In genomic region chr6:13432526-13433218, GRCh38 we compare ENCODE assay signal across 14 cellular contexts. TPM values are rescaled to one million over a fixed set of nuclear protein-coding genes. Genes with fewer than 3 reads are reported as not detected.
A peak's percentile ranks its signal among the peaks of the same experiment; 100 is the strongest.
DNase-seq lines count a peak whose midpoint lies in the region; ATAC-seq, FAIRE-seq and TF ChIP-seq lines count a peak whose summit lies in the region.
"Had no signal": no experiment of that assay in that cellular context is flagged by ENCODE, and none has a peak within 500 bp of the region (broad histone marks: within the 10 kb centered on the region; RNA-seq: fewer than 3 reads in every experiment).

No MANE protein-coding gene starts in this region.

- H3K4me2 ChIP-seq in K562 (ENCODE audit: insufficient read depth, low read length), result no peak overlapping the region

- no peaks in the 10 kb centered on the region for H3K27me3 Mint-ChIP-seq in activated CD4-positive, alpha-beta T cell treated with anti-CD3 and anti-CD28 coated beads for 36 hours

- H3K27me3 ChIP-seq in K562 (ENCODE audit: control insufficient read depth in 2 of 2, insufficient read depth in 2 of 2, low read length in 2 of 2) (no peaks in the 10 kb centered on the region), small intestine (ENCODE audit: control insufficient read depth in 2 of 2, insufficient read depth in 2 of 2, low read length in 2 of 2) (no peaks in the 10 kb centered on the region)
- H3K27me3 ChIP-seq in effector memory CD4-positive, alpha-beta T cell (replicated peaks; ENCODE audit: control insufficient read depth, insufficient read depth, low read length, poor library complexity, severe bottlenecking), result no peaks in the 10 kb centered on the region
- H3K27me3 ChIP-seq: tibial artery had no signal

- H3K36me3 ChIP-seq in K562 (ENCODE audit: control insufficient read depth, insufficient read depth, low read length) (no peaks in the 10 kb centered on the region), small intestine (ENCODE audit: control insufficient read depth in 2 of 2, insufficient read depth in 2 of 2, low read length in 2 of 2) (no peaks in the 10 kb centered on the region)
- H3K36me3 ChIP-seq in effector memory CD4-positive, alpha-beta T cell (ENCODE audit: control insufficient read depth, insufficient read depth, low read length), result no peaks in the 10 kb centered on the region
- H3K36me3 ChIP-seq: tibial artery had no signal

- TF ChIP-seq RAD21 in K562 (CRISPR knock-in tag; conservative IDR thresholded peaks at IDR 0.05 in 1 of 2, IDR thresholded peaks at IDR 0.05 in 1 of 2), result no peak

- in situ Hi-C loops in K562 (cut with MboI), result no loop called here

- peaks cover 4% of the 10 kb centered on the region for H3K9me3 Mint-ChIP-seq in activated CD4-positive, alpha-beta T cell treated with anti-CD3 and anti-CD28 coated beads for 36 hours (ENCODE audit: low read depth)

- H3K27ac ChIP-seq in K562 (ENCODE audit: extremely low read depth, low read depth, low read length), result no peak overlapping the region
- H3K27ac ChIP-seq in small intestine (ENCODE audit: low read depth in 1 of 2, low read length in 1 of 2), result peak overlapping the region in 1 of 2 donors; percentile 41
- H3K27ac ChIP-seq in effector memory CD4-positive, alpha-beta T cell (ENCODE audit: insufficient read depth, low read length, poor library complexity, severe bottlenecking), result no peak overlapping the region

- H4K20me1 ChIP-seq in K562 (replicated peaks; ENCODE audit: control insufficient read depth, insufficient read depth, low read length), result no peaks in the 10 kb centered on the region

- H3K4me3 ChIP-seq in K562, result no peak overlapping the region
- no peak overlapping the region for H3K4me3 ChIP-seq in small intestine (ENCODE audit: low read depth in 1 of 2, low read length in 2 of 2)
- H3K4me3 ChIP-seq in effector memory CD4-positive, alpha-beta T cell (ENCODE audit: insufficient read depth, low read depth, low read length, poor library complexity, severe bottlenecking), result no peak overlapping the region
- H3K4me3 ChIP-seq: tibial artery had no signal

- H3K9ac ChIP-seq in K562 (ENCODE audit: insufficient read depth in 1 of 2, low read depth in 2 of 2, low read length in 2 of 2), result no peak overlapping the region

- no peaks in the 10 kb centered on the region for H3K79me2 ChIP-seq in K562 (ENCODE audit: control insufficient read depth, insufficient read depth, low read length)

- peak; percentile 20 for ATAC-seq in activated CD4-positive, alpha-beta T cell treated with anti-CD3 and anti-CD28 coated beads for 36 hours
- ATAC-seq in K562, result no peak

- peaks cover 70% of the 10 kb centered on the region for H3K4me1 Mint-ChIP-seq in activated CD4-positive, alpha-beta T cell treated with anti-CD3 and anti-CD28 coated beads for 36 hours

- BruUV-seq in K562 (replicated peaks; lab: Mats Ljungman, UMichigan), result no TSS peak

- no peak for TF ChIP-seq CTCF in K562 (IDR thresholded peaks at IDR 0.05 in 2 of 3, conservative IDR thresholded peaks at IDR 0.05 in 1 of 3; ENCODE audit: insufficient read depth in 2 of 3, low read depth in 1 of 3, low read length in 3 of 3)

- H3K27ac Mint-ChIP-seq in activated CD4-positive, alpha-beta T cell treated with anti-CD3 and anti-CD28 coated beads for 36 hours, result peak overlapping the region; percentile 29

- intact Hi-C loops in activated CD4-positive, alpha-beta T cell treated with anti-CD3 and anti-CD28 coated beads for 36 hours (cut with DNase I, micrococcal nuclease), result no loop called here
- intact Hi-C loops in K562 (cut with micrococcal nuclease), result no loop called here

- no peaks in the 10 kb centered on the region for H3K9me1 ChIP-seq in K562 (ENCODE audit: control insufficient read depth, insufficient read depth, low read length)

- FAIRE-seq in K562 (lab: Jason Lieb, UNC) (no peak), small intestine (lab: Jason Lieb, UNC) (no peak)
- FAIRE-seq: A204.1, RCC 7860 had no signal

- DNase-seq in activated CD4-positive, alpha-beta T cell treated with anti-CD3 and anti-CD28 coated beads for 36 hours, result no peak
- no peak for DNase-seq in activated CD4-positive, alpha-beta T cell treated with anti-CD3 and anti-CD28 coated beads for 1 hour
- DNase-seq in NAMALWA (ENCODE audit: low spot score) (peak; percentile 25), K562 (ENCODE audit: extremely low read depth in 1 of 4, low spot score in 3 of 4) (no peak), small intestine (peak; percentile 27), germinal center (ENCODE audit: low spot score) (no peak)
- DNase-seq in activated effector memory CD4-positive, alpha-beta T cell treated with anti-CD3 and anti-CD28 coated beads, Interleukin-2, amount 50 U/mL, for 16 hours, result no peak
- DNase-seq in effector memory CD4-positive, alpha-beta T cell, result no peak
- DNase-seq: Calu3, NCI-H446 treated with DMSO at 0.1 percent for 48 hours had no signal

- H3K4me3 Mint-ChIP-seq in activated CD4-positive, alpha-beta T cell treated with anti-CD3 and anti-CD28 coated beads for 36 hours, result no peak overlapping the region
- H3K4me3 Mint-ChIP-seq: neural crest cell had no signal

- TF ChIP-seq POLR2A in K562 (conservative IDR thresholded peaks at IDR 0.05), result no peak

- POLR2A ChIA-PET in activated CD4-positive, alpha-beta T cell treated with anti-CD3 and anti-CD28 coated beads for 36 hours (lab: Charles Lee), result interaction anchor here (0.7 kb wide), 1 partner anchor 77 kb away, joined by 6 read pairs; no protein-coding TSS in a partner anchor
- POLR2A ChIA-PET in K562 (lab: Yijun Ruan, JAX), result interaction anchor here (1.2 kb wide), 1 partner anchor 22 kb away, joined by 3 read pairs; no protein-coding TSS in a partner anchor

- H3K4me1 ChIP-seq in K562 (replicated peaks in 1 of 2; ENCODE audit: control insufficient read depth in 2 of 2, insufficient read depth in 2 of 2, low read length in 2 of 2) (peaks cover 3 to 15% of the 10 kb centered on the region in 2 experiments; a peak in 4 of 5 replicates), small intestine (ENCODE audit: control insufficient read depth in 2 of 2, insufficient read depth in 1 of 2, low read depth in 1 of 2, low read length in 1 of 2) (peaks cover 2 to 7% of the 10 kb centered on the region in 2 donors)
- peaks cover 18% of the 10 kb centered on the region for H3K4me1 ChIP-seq in effector memory CD4-positive, alpha-beta T cell (ENCODE audit: control insufficient read depth, insufficient read depth, low read length, poor library complexity, severe bottlenecking)

- H2AFZ ChIP-seq in K562 (ENCODE audit: low read depth, low read length), result no peak overlapping the region

- 53% methylated on average over 4 of the region's 4 CpGs for WGBS in K562 (ENCODE audit: insufficient coverage, low coverage, missing lambda C conversion rate)
- 68 to 72% (median 70%) methylated on average over 4 of the region's 4 CpGs for WGBS in small intestine, 3 donors

- CTCF ChIA-PET in activated CD4-positive, alpha-beta T cell treated with anti-CD3 and anti-CD28 coated beads for 36 hours (lab: Charles Lee), result interaction anchor here (0.6 to 1.6 kb wide), 6 partner anchors 12 to 521 kb away, joined by 3 to 5 read pairs (median 3); no protein-coding TSS in a partner anchor
- CTCF ChIA-PET in K562 (lab: Yijun Ruan, JAX; ENCODE audit: low intra/inter-chr PET ratio), result no interaction called here

- H3K9me3 ChIP-seq in K562 (replicated peaks; ENCODE audit: control insufficient read depth, insufficient read depth, low read depth, low read length), result no peaks in the 10 kb centered on the region; the same call in 1 of the 2 replicates
- no peaks in the 10 kb centered on the region for H3K9me3 ChIP-seq in small intestine (ENCODE audit: control insufficient read depth, low read depth)
- no peaks in the 10 kb centered on the region for H3K9me3 ChIP-seq in effector memory CD4-positive, alpha-beta T cell (ENCODE audit: control insufficient read depth, low read length)
- H3K9me3 ChIP-seq: tibial artery had no signal

- no peak for TF ChIP-seq EP300 in K562 (IDR thresholded peaks at IDR 0.05; ENCODE audit: low read length)

- peaks cover 13% of the 10 kb centered on the region for H3K36me3 Mint-ChIP-seq in activated CD4-positive, alpha-beta T cell treated with anti-CD3 and anti-CD28 coated beads for 36 hours (ENCODE audit: low read depth)

RNA-seq across cellular contexts. Expression of gene GFOD1, which starts 54.7 kb away (rescaled TPM):
- 1 to 10 TPM; 4.2 to 5.8 TPM for total RNA-seq in activated CD4-positive, alpha-beta T cell treated with anti-CD3 and anti-CD28 coated beads for 36 hours
- 13.1 and 17.7 TPM in 2 replicates for total RNA-seq in K562 (2011; cell fraction: chromatin; rRNA removed; ENCODE audit: low replicate concordance)
- total RNA-seq in K562 (2011; cell fraction: nucleolus; rRNA removed), result 8.6 and 9.2 TPM in 2 replicates
- total RNA-seq in K562 (2011; cell fraction: nucleoplasm; rRNA removed), result 12.8 and 23.1 TPM in 2 replicates
- 8.3 and 10.3 TPM in 2 replicates for total RNA-seq in K562 (2014; rRNA removed)
- total RNA-seq in K562 (2014; rRNA removed; fragmentation: Illumina TruSeq; extraction: Trizol), result 10.8 and 11.0 TPM in 2 replicates
- total RNA-seq in K562 (2015; rRNA removed; fragmentation: Illumina TruSeq; extraction: Trizol), result 10.5 and 10.8 TPM in 2 replicates
- 10.3 and 12.0 TPM in 2 replicates for total RNA-seq in K562 (2021)
- 3.6 and 3.8 TPM in 2 replicates for polyA plus RNA-seq in K562 (2011; rRNA removed)
- 3.0 and 4.7 TPM in 2 replicates for polyA plus RNA-seq in K562 (2011; cell fraction: cytosol; rRNA removed)
- polyA plus RNA-seq in K562 (2011; cell fraction: nucleus; rRNA removed), result 3.3 and 5.0 TPM in 2 replicates
- polyA plus RNA-seq in K562 (2012), result 3.6 and 6.6 TPM in 2 replicates
- polyA plus RNA-seq in K562 (2014; fragmentation: Illumina TruSeq; extraction: Trizol), result 7.4 and 8.0 TPM in 2 replicates
- polyA plus RNA-seq in K562 (2014; fragmentation: Nextera tagmentation; extraction: Ambion mirVana), result 1 to 10 TPM; 5.4 to 5.9 TPM
- polyA plus RNA-seq in K562 (2014; rRNA removed), result 7.0 and 8.2 TPM in 2 replicates
- polyA minus RNA-seq in K562 (2011; rRNA and poly(A)+ RNA removed), result 7.9 and 8.5 TPM in 2 replicates
- 3.9 and 7.1 TPM in 2 replicates for polyA minus RNA-seq in K562 (2011; cell fraction: cytosol; rRNA and poly(A)+ RNA removed)
- 8.1 and 9.6 TPM in 2 replicates for polyA minus RNA-seq in K562 (2011; cell fraction: nucleus; rRNA and poly(A)+ RNA removed)
- polyA plus RNA-seq in small intestine, result 1 to 10 TPM; 1.1 to 7.3 (median 1.9) TPM

Comparison
In these comparisons a context has a peak if more than half of its experiments do, and no peak if none do; other contexts are left out.
1. DNase-seq: peak in NAMALWA (single experiment) and small intestine (single experiment); none in activated CD4-positive, alpha-beta T cell treated with anti-CD3 and anti-CD28 coated beads for 36 hours (single experiment), activated CD4-positive, alpha-beta T cell treated with anti-CD3 and anti-CD28 coated beads for 1 hour (single experiment), K562 (0 of 4), germinal center (single experiment), activated effector memory CD4-positive, alpha-beta T cell treated with anti-CD3 and anti-CD28 coated beads, Interleukin-2, amount 50 U/mL, for 16 hours (single experiment) and effector memory CD4-positive, alpha-beta T cell (0 of 3).